10 cellular contexts compared by ENCODE assay signal in the genomic region with DNA sequence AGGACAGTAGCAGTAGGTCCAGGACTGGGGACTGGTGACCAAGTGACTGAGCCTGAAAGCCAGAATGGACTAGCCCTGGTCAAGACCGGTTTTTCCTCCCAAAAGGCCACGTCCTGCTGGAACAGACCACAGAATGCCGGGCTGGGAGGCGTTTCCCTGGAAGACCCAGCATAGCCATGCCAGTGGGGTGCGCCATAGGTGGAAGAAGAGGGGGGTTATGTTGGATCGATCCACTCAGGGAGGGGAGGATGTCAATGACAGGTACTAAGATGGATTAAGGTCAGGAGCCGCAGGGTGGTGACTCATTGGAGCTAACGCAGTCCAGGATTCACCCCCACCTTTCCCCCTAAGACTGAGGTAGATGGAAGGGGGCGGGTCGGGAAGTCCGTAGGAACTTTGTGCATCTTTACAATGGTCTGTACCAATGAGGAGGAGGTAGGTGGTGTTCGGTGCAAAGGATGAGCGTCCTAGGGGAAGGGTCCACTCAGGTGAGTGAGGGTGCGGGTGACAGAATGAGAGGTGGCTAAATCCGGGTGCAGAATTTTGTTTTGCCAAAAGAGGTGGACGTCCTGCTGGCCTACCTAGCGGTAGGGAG. TPM values are rescaled to one million over a fixed set of nuclear protein-coding genes. Genes with fewer than 3 reads are reported as not detected.
A peak's percentile ranks its signal among the peaks of the same experiment; 100 is the strongest.
DNase-seq lines count a peak whose midpoint lies in the region; ATAC-seq and TF ChIP-seq lines count a peak whose summit lies in the region.
"Had no signal": no experiment of that assay in that cellular context is flagged by ENCODE, and none has a peak within 500 bp of the region (broad histone marks: within the 10 kb centered on the region; RNA-seq: fewer than 3 reads in every experiment).

No MANE protein-coding gene starts in this region.

- ATAC-seq in T-cell (replicated peaks in 1 of 4) (no peak), GM18858 (IDR thresholded peaks at IDR 0.05; ENCODE audit: unreplicated experiment) (no peak), HG02870 (IDR thresholded peaks at IDR 0.05; ENCODE audit: unreplicated experiment) (no peak)

- peaks cover 24 to 28% (median 25%) of the 10 kb centered on the region in 3 donors for H3K4me1 Mint-ChIP-seq in T-cell

- peak overlapping the region; percentile 21 to 64 for H3K27ac Mint-ChIP-seq in T-cell

- peaks cover 0 to 4% (median 0%) of the 10 kb centered on the region in 3 donors for H3K9me3 Mint-ChIP-seq in T-cell

- H3K4me3 Mint-ChIP-seq in T-cell: peak overlapping the region in 2 of 3 donors; percentile 31 to 62

- in situ Hi-C loops in GM13977 (cut with MboI; ENCODE audit: low pct_unique_long_range_greater_than_20kb, low sequenced_read_pairs, unreplicated experiment): no loop called here

- peaks cover 12% of the 10 kb centered on the region for H3K36me3 Mint-ChIP-seq in T-cell

- H3K27me3 Mint-ChIP-seq in T-cell: no peaks in the 10 kb centered on the region

- POLR2A ChIA-PET in T-cell (lab: Charles Lee): no interaction called here

- TF ChIP-seq CTCF in retinal pigment epithelial cell (conservative IDR thresholded peaks at IDR 0.05; ENCODE audit: low read depth, low read length) (no peak), GM13977 (IDR thresholded peaks at IDR 0.05; ENCODE audit: extremely low read depth, insufficient read depth, missing control alignments) (no peak)

- DNase-seq in HCEC 1CT (peak; percentile 11), T-cell (no peak), glomerular visceral epithelial cell (ENCODE audit: extremely low spot score) (peak; percentile 56), retinal pigment epithelial cell (ENCODE audit: low read depth) (no peak), GM13977 (ENCODE audit: low spot score) (no peak), 8988T (no peak)
- DNase-seq: activated naive CD4-positive, alpha-beta T cell treated with Interleukin-2 at 50 U/mL for 16 hours; NCI-H2107 had no signal

- peak overlapping the region; percentile 49 for H3K4me3 ChIP-seq in retinal pigment epithelial cell (ENCODE audit: low read length)

- CTCF ChIA-PET in T-cell (lab: Charles Lee): no interaction called here

RNA-seq across cellular contexts. Expression of a gene that starts 21.0 kb away (rescaled TPM):
- total RNA-seq in T-cell: 100 to 1,000 TPM in 3 of 5 donors, 10 to 100 TPM in 2; 77.4 to 113 (median 101) TPM

RNA-seq across cellular contexts. Expression of a gene that starts 30.0 kb away (rescaled TPM):
- 10 to 100 TPM in 2 of 5 donors, 1 to 10 TPM in 3; 5.6 to 14.6 (median 10.0) TPM for total RNA-seq in T-cell

RNA-seq across cellular contexts. Expression of a gene that starts 31.4 kb away (rescaled TPM):
- total RNA-seq in T-cell: 1 to 10 TPM; 1.7 to 2.5 (median 2.2) TPM

RNA-seq across cellular contexts. Expression of a gene that starts 56.4 kb away (rescaled TPM):
- 10 to 100 TPM in 2 of 5 donors, 1 to 10 TPM in 3; 7.9 to 11.4 (median 9.6) TPM for total RNA-seq in T-cell

Comparison
In these comparisons a context has a peak if more than half of its experiments do, and no peak if none do; other contexts are left out.
1. DNase-seq: peak in HCEC 1CT (single experiment) and glomerular visceral epithelial cell (single experiment); none in T-cell (0 of 34), retinal pigment epithelial cell (single experiment), GM13977 (single experiment) and 8988T (single experiment).